27 cellular contexts compared by ENCODE assay signal in the genomic region with DNA sequence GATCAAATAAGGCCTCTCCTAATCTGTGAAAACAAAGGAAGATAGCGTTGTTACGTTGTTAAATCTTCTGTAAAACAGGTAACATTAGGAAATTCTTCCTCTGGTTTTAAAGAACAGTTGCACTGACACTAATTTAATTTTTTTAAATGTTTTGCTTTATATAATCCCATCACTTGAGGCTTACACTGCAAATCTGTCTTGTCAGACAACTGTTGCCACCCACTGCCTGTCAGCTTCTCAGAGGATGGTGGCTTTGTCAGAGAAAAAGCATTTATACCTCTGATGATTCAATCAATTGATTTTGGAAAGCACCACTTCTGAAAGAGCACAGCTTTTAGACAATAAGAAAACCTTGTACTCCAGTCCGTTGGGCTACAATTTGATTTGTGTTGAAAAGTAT.
"Had no signal": no experiment of that assay in that cellular context is flagged by ENCODE, and none has a peak within 500 bp of the region (broad histone marks: within the 10 kb centered on the region; RNA-seq: fewer than 3 reads in every experiment).

No MANE protein-coding gene starts in this region.

- H3K27me3 ChIP-seq: body of pancreas, SJSA1 had no signal

- H3K27ac Mint-ChIP-seq: activated B cell treated with CpG ODN at 0.5 μM for 24 hours; activated CD4-positive, alpha-beta T cell treated with anti-CD3 and anti-CD28 coated beads, Interleukin-2, amount 10 ng/mL, durations not matched to agents 24 days and 14 days; activated CD8-positive, alpha-beta memory T cell treated with anti-CD3 and anti-CD28 coated beads, Interleukin-2, amount 10 ng/mL, durations not matched to agents 7 days and 5 days; activated naive CD4-positive, alpha-beta T cell treated with anti-CD3 and anti-CD28 coated beads, Interleukin-2, amount 50 U/mL, for 24 hours; activated T-cell treated with anti-CD3 and anti-CD28 coated beads, Interleukin-2, amount 50 U/mL, for 24 hours; activated T-helper 1 cell treated with anti-CD3 and anti-CD28 coated beads, Interleukin-12 subunit alpha, Interleukin-12 subunit beta, Interleukin-2, Interleukin-4 antibody, amounts not matched to agents 30 ng/mL and 10 ng/mL and 1 ng/mL, durations not matched to agents 14 hours and 24 hours and 36 hours; T-helper 1 cell treated with Interleukin-12 subunit alpha and Interleukin-12 subunit beta and Interleukin-4 antibody, amounts not matched to agents 30 μg/mL and 1 μg/mL, for 36 hours had no signal

- H3K4me1 Mint-ChIP-seq: activated B cell treated with CpG ODN at 0.5 μM for 24 hours; activated CD4-positive, alpha-beta T cell treated with anti-CD3 and anti-CD28 coated beads, Interleukin-2, amount 10 ng/mL, durations not matched to agents 24 days and 14 days; activated CD8-positive, alpha-beta memory T cell treated with anti-CD3 and anti-CD28 coated beads, Interleukin-2, amount 10 ng/mL, durations not matched to agents 7 days and 5 days; activated naive CD4-positive, alpha-beta T cell treated with anti-CD3 and anti-CD28 coated beads, Interleukin-2, amount 50 U/mL, for 24 hours had no signal

- H3K4me3 ChIP-seq: body of pancreas, MG63, SJSA1 had no signal

- H3K9me3 ChIP-seq: body of pancreas, MG63, SJSA1 had no signal

- H3K4me3 Mint-ChIP-seq: activated B cell treated with CpG ODN at 0.5 μM for 24 hours; activated CD4-positive, alpha-beta T cell treated with anti-CD3 and anti-CD28 coated beads, Interleukin-2, amount 10 ng/mL, durations not matched to agents 24 days and 14 days; activated CD8-positive, alpha-beta memory T cell treated with anti-CD3 and anti-CD28 coated beads, Interleukin-2, amount 10 ng/mL, durations not matched to agents 7 days and 5 days; activated naive CD4-positive, alpha-beta T cell treated with anti-CD3 and anti-CD28 coated beads, Interleukin-2, amount 50 U/mL, for 24 hours; activated T-cell treated with anti-CD3 and anti-CD28 coated beads, Interleukin-2, amount 50 U/mL, for 24 hours; activated T-helper 1 cell treated with anti-CD3 and anti-CD28 coated beads, Interleukin-12 subunit alpha, Interleukin-12 subunit beta, Interleukin-2, Interleukin-4 antibody, amounts not matched to agents 30 ng/mL and 10 ng/mL and 1 ng/mL, durations not matched to agents 14 hours and 24 hours and 36 hours; T-helper 1 cell treated with Interleukin-12 subunit alpha and Interleukin-12 subunit beta and Interleukin-4 antibody, amounts not matched to agents 30 μg/mL and 1 μg/mL, for 36 hours had no signal

- ATAC-seq: activated CD8-positive, alpha-beta memory T cell treated with anti-CD3 and anti-CD28 coated beads, Interleukin-2, amount 10 ng/mL, durations not matched to agents 7 days and 5 days; body of pancreas; PC-3 had no signal

- H3K9me3 Mint-ChIP-seq: activated CD4-positive, alpha-beta T cell treated with anti-CD3 and anti-CD28 coated beads, Interleukin-2, amount 10 ng/mL, durations not matched to agents 24 days and 14 days; activated naive CD4-positive, alpha-beta T cell treated with anti-CD3 and anti-CD28 coated beads, Interleukin-2, amount 50 U/mL, for 24 hours; T-helper 1 cell treated with Interleukin-12 subunit alpha and Interleukin-12 subunit beta and Interleukin-4 antibody, amounts not matched to agents 30 μg/mL and 1 μg/mL, for 36 hours had no signal

- H3K36me3 Mint-ChIP-seq: activated CD8-positive, alpha-beta memory T cell treated with anti-CD3 and anti-CD28 coated beads, Interleukin-2, amount 10 ng/mL, durations not matched to agents 7 days and 5 days; activated naive CD4-positive, alpha-beta T cell treated with anti-CD3 and anti-CD28 coated beads, Interleukin-2, amount 50 U/mL, for 24 hours had no signal

- H3K36me3 ChIP-seq: MG63, SJSA1 had no signal

- DNase-seq: activated B cell treated with CpG ODN at 0.5 μM for 24 hours; activated CD4-positive, alpha-beta T cell treated with anti-CD3 and anti-CD28 coated beads for 1 hour; activated CD4-positive, alpha-beta T cell treated with anti-CD3 and anti-CD28 coated beads, Interleukin-2, amount 10 ng/mL, durations not matched to agents 24 days and 14 days; activated CD4-positive, alpha-beta T cell treated with anti-CD3 and anti-CD28 coated beads, Interleukin-2, amount 50 U/mL, for 48 hours; activated CD8-positive, alpha-beta memory T cell treated with anti-CD3 and anti-CD28 coated beads, Interleukin-2, amount 10 ng/mL, durations not matched to agents 7 days and 5 days; activated effector memory CD4-positive, alpha-beta T cell treated with Interleukin-2 at 50 U/mL for 16 hours; activated naive CD4-positive, alpha-beta T cell; activated T-cell treated with anti-CD3 and anti-CD28 coated beads, Interleukin-2, amount 50 U/mL, for 24 hours; aorta; body of pancreas; MG63; MV-4-11; NCI-H1092 treated with DMSO at 0.1 percent for 48 hours; NCI-H1417 treated with DMSO at 0.1 percent for 48 hours; NCI-H1694; NCI-H2029; NCI-H2107; NCI-H2171 treated with DMSO at 0.1 percent for 48 hours; NCI-H226; NCI-H526; NCI-H774; PC-3; SHP77 had no signal

- H3K27ac ChIP-seq: body of pancreas, SJSA1 had no signal

- H3K27me3 Mint-ChIP-seq: activated B cell treated with CpG ODN at 0.5 μM for 24 hours; activated CD4-positive, alpha-beta T cell treated with anti-CD3 and anti-CD28 coated beads, Interleukin-2, amount 10 ng/mL, durations not matched to agents 24 days and 14 days; activated CD8-positive, alpha-beta memory T cell treated with anti-CD3 and anti-CD28 coated beads, Interleukin-2, amount 10 ng/mL, durations not matched to agents 7 days and 5 days; activated naive CD4-positive, alpha-beta T cell treated with anti-CD3 and anti-CD28 coated beads, Interleukin-2, amount 50 U/mL, for 24 hours; activated T-cell treated with anti-CD3 and anti-CD28 coated beads, Interleukin-2, amount 50 U/mL, for 24 hours had no signal
